In the genomic region with DNA sequence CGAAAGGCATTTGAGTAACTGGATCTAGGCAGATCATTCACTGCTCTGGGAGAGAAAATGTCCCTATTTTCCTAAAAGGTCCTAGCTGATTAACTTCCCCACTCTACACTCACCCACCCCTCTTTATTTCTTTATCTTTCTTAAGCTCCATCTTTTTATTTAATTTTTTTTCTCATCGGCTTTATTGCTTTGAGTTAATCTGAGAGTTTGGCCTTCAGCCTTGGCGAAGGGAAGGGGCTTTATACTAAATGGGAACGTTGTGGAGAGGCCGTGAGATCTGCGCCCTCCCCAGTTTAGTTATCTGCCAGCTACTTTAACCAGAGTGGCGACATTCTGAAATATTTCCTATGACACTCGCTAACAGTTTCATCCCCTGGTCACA, we compare ENCODE assay signal across 16 cellular contexts. TPM values are rescaled to one million over a fixed set of nuclear protein-coding genes. Genes with fewer than 3 reads are reported as not detected.
DNase-seq lines count a peak whose midpoint lies in the region; ATAC-seq and TF ChIP-seq lines count a peak whose summit lies in the region.
"Had no signal": no experiment of that assay in that cellular context is flagged by ENCODE, and none has a peak within 500 bp of the region (broad histone marks: within the 10 kb centered on the region; RNA-seq: fewer than 3 reads in every experiment).

No MANE protein-coding gene starts in this region.

- H3K4me3 ChIP-seq in breast epithelium (peak overlapping the region in 1 of 3 donors; percentile 71), iPS-18c (ENCODE audit: insufficient read depth, low read depth, low read length) (peak overlapping the region; percentile 56), smooth muscle cell (peak overlapping the region; percentile 39)

- POLR2A ChIA-PET in MCF 10A (lab: Yijun Ruan, JAX) = no interaction called here

- H3K4me3 Mint-ChIP-seq in MCF 10A (ENCODE audit: unreplicated experiment) = no peak overlapping the region
- H3K4me3 Mint-ChIP-seq in activated T-helper 1 cell treated with anti-CD3 and anti-CD28 coated beads, Interleukin-12 subunit alpha, Interleukin-12 subunit beta, Interleukin-2, Interleukin-4 antibody, amounts not matched to agents 30 ng/mL and 10 ng/mL and 1 ng/mL, durations not matched to agents 14 hours and 24 hours and 36 hours = no peak overlapping the region
- H3K4me3 Mint-ChIP-seq: T-helper 2 cell treated with Interferon-gamma antibody and Interleukin-4, amounts not matched to agents 5 μg/mL and 100 μg/mL, for 36 hours had no signal

- peaks cover 0 to 4% of the 10 kb centered on the region in 2 donors for H3K4me1 ChIP-seq in breast epithelium
- H3K4me1 ChIP-seq in smooth muscle cell (ENCODE audit: low read depth) = peaks cover 24% of the 10 kb centered on the region

- no peaks in the 10 kb centered on the region for H3K27me3 Mint-ChIP-seq in MCF 10A (ENCODE audit: insufficient read depth, unreplicated experiment)
- peaks cover 40% of the 10 kb centered on the region for H3K27me3 Mint-ChIP-seq in activated T-helper 1 cell treated with anti-CD3 and anti-CD28 coated beads, Interleukin-12 subunit alpha, Interleukin-12 subunit beta, Interleukin-2, Interleukin-4 antibody, amounts not matched to agents 30 ng/mL and 10 ng/mL and 1 ng/mL, durations not matched to agents 14 hours and 24 hours and 36 hours (ENCODE audit: insufficient read depth)

- 37% methylated on average over 8 of the region's 8 CpGs for WGBS in smooth muscle cell (ENCODE audit: low lambda C conversion rate)

- TF ChIP-seq CTCF in breast epithelium (IDR thresholded peaks at IDR 0.05) (no peak), MCF 10A (IDR thresholded peaks at IDR 0.05; ENCODE audit: unreplicated experiment) (no peak), smooth muscle cell (IDR thresholded peaks at IDR 0.05; ENCODE audit: borderline replicate concordance, insufficient read depth, poor library complexity, severe bottlenecking) (no peak)

- no peaks in the 10 kb centered on the region for H3K36me3 Mint-ChIP-seq in MCF 10A (ENCODE audit: insufficient read depth, unreplicated experiment)
- H3K36me3 Mint-ChIP-seq in activated T-helper 1 cell treated with anti-CD3 and anti-CD28 coated beads, Interleukin-12 subunit alpha, Interleukin-12 subunit beta, Interleukin-2, Interleukin-4 antibody, amounts not matched to agents 30 ng/mL and 10 ng/mL and 1 ng/mL, durations not matched to agents 14 hours and 24 hours and 36 hours (ENCODE audit: low read depth) = no peaks in the 10 kb centered on the region

- H4K20me1 ChIP-seq in smooth muscle cell (ENCODE audit: low read depth) = no peaks in the 10 kb centered on the region

- TF ChIP-seq POLR2A in breast epithelium (IDR thresholded peaks at IDR 0.05) = no peak
- TF ChIP-seq POLR2A in erythroblast (IDR thresholded peaks at IDR 0.05; ENCODE audit: low read length) = no peak

- no TSS peak for BruUV-seq in MCF 10A (replicated peaks; lab: Mats Ljungman, UMichigan)

- no peak overlapping the region for H3K9ac ChIP-seq in smooth muscle cell (ENCODE audit: low read depth)

- no peak overlapping the region for H3K27ac Mint-ChIP-seq in MCF 10A (ENCODE audit: low read depth, unreplicated experiment)
- peak overlapping the region; percentile 21 for H3K27ac Mint-ChIP-seq in activated T-helper 1 cell treated with anti-CD3 and anti-CD28 coated beads, Interleukin-12 subunit alpha, Interleukin-12 subunit beta, Interleukin-2, Interleukin-4 antibody, amounts not matched to agents 30 ng/mL and 10 ng/mL and 1 ng/mL, durations not matched to agents 14 hours and 24 hours and 36 hours
- H3K27ac Mint-ChIP-seq: T-helper 2 cell treated with Interferon-gamma antibody and Interleukin-4, amounts not matched to agents 5 μg/mL and 100 μg/mL, for 36 hours had no signal

- intact Hi-C loops in breast epithelium (cut with DNase I; ENCODE audit: low total_unique reads) = no loop called here
- intact Hi-C loops in MCF 10A (cut with micrococcal nuclease) = no loop called here
- intact Hi-C loops in activated T-helper 1 cell treated with anti-CD3 and anti-CD28 coated beads, Interleukin-12 subunit alpha, Interleukin-12 subunit beta, Interleukin-2, Interleukin-4 antibody, amounts not matched to agents 30 ng/mL and 10 ng/mL and 1 ng/mL, durations not matched to agents 14 hours and 24 hours and 36 hours (cut with micrococcal nuclease) = no loop called here

- DNase-seq in breast epithelium (ENCODE audit: low spot score in 2 of 2) (no peak), MCF 10A (ENCODE audit: unreplicated experiment) (no peak), smooth muscle cell (lab: John Stamatoyannopoulos, UW; ENCODE audit: unreplicated experiment) (no peak), erythroblast (lab: John Stamatoyannopoulos, UW) (no peak)
- DNase-seq in activated T-helper 1 cell treated with anti-CD3 and anti-CD28 coated beads, Interleukin-12 subunit alpha, Interleukin-12 subunit beta, Interleukin-2, Interleukin-4 antibody, amounts not matched to agents 30 ng/mL and 10 ng/mL and 1 ng/mL, durations not matched to agents 14 hours and 24 hours and 36 hours (ENCODE audit: low spot score) = no peak
- no peak for DNase-seq in NK-92 treated with Interleukin-12 subunit alpha and Interleukin-12 subunit beta, amount 100 ng/mL, for 24 hours (lab: John Stamatoyannopoulos, UW)
- DNase-seq: activated CD4-positive, alpha-beta T cell treated with anti-CD3 and anti-CD28 coated beads for 4 hours; central memory CD4-positive, alpha-beta T cell; Right ventricle myocardium superior; stimulated activated CD4-positive, alpha-beta T cell treated with anti-CD3 and anti-CD28 coated beads, Interleukin-4, amount 100 ng/mL, for 1 hour; trophoblast cell had no signal

- H3F3A ChIP-seq in smooth muscle cell (ENCODE audit: low read depth) = no peaks in the 10 kb centered on the region

- no peaks in the 10 kb centered on the region for H3K9me3 Mint-ChIP-seq in MCF 10A (ENCODE audit: unreplicated experiment)
- no peaks in the 10 kb centered on the region for H3K9me3 Mint-ChIP-seq in activated T-helper 1 cell treated with anti-CD3 and anti-CD28 coated beads, Interleukin-12 subunit alpha, Interleukin-12 subunit beta, Interleukin-2, Interleukin-4 antibody, amounts not matched to agents 30 ng/mL and 10 ng/mL and 1 ng/mL, durations not matched to agents 14 hours and 24 hours and 36 hours
- H3K9me3 Mint-ChIP-seq: T-helper 2 cell treated with Interferon-gamma antibody and Interleukin-4, amounts not matched to agents 5 μg/mL and 100 μg/mL, for 36 hours had no signal

- H3K4me1 Mint-ChIP-seq in MCF 10A (ENCODE audit: insufficient read depth, unreplicated experiment) = no peaks in the 10 kb centered on the region
- no peaks in the 10 kb centered on the region for H3K4me1 Mint-ChIP-seq in activated T-helper 1 cell treated with anti-CD3 and anti-CD28 coated beads, Interleukin-12 subunit alpha, Interleukin-12 subunit beta, Interleukin-2, Interleukin-4 antibody, amounts not matched to agents 30 ng/mL and 10 ng/mL and 1 ng/mL, durations not matched to agents 14 hours and 24 hours and 36 hours (ENCODE audit: low read depth)

- CTCF ChIA-PET in MCF 10A (lab: Yijun Ruan, JAX) = interaction anchor here (0.6 to 1.2 kb wide), 5 partner anchors 11 to 502 kb away, joined by 3 read pairs; no protein-coding TSS in a partner anchor

- H3K27me3 ChIP-seq in breast epithelium (peaks cover 0 to 22% of the 10 kb centered on the region in 2 donors), smooth muscle cell (ENCODE audit: low read depth) (peaks cover 95% of the 10 kb centered on the region)

- peak overlapping the region; percentile 52 to 75 for H3K27ac ChIP-seq in breast epithelium
- no peak overlapping the region for H3K27ac ChIP-seq in smooth muscle cell (ENCODE audit: low read depth)

- no peak overlapping the region for H3K4me2 ChIP-seq in smooth muscle cell

- no peak for ATAC-seq in GM18867 (IDR thresholded peaks at IDR 0.05; ENCODE audit: unreplicated experiment)
- ATAC-seq: sciatic nerve had no signal

- no peaks in the 10 kb centered on the region for H3K79me2 ChIP-seq in smooth muscle cell (ENCODE audit: low read depth)

- no peaks in the 10 kb centered on the region for H3K36me3 ChIP-seq in breast epithelium
- H3K36me3 ChIP-seq in smooth muscle cell (ENCODE audit: low read depth) = no peaks in the 10 kb centered on the region

- H2AFZ ChIP-seq in smooth muscle cell (ENCODE audit: low read depth) = no peak overlapping the region

- H3K9me3 ChIP-seq in breast epithelium (no peaks in the 10 kb centered on the region), iPS-18c (ENCODE audit: control insufficient read depth, insufficient read depth, low read length) (no peaks in the 10 kb centered on the region), smooth muscle cell (replicated peaks; ENCODE audit: low read depth) (no peaks in the 10 kb centered on the region)

RNA-seq across cellular contexts. Expression of gene TOX3, which starts 0.9 kb away (rescaled TPM):
- total RNA-seq in breast epithelium (1 to 10 TPM in 2 of 3 donors, not detected in 1; 6.9 to 9.2 TPM), MCF 10A (2022) (not detected in 2 replicates), smooth muscle cell (0.18 and 0.22 TPM in 2 replicates)
- total RNA-seq in activated T-helper 1 cell treated with anti-CD3 and anti-CD28 coated beads, Interleukin-12 subunit alpha, Interleukin-12 subunit beta, Interleukin-2, Interleukin-4 antibody, amounts not matched to agents 30 ng/mL and 10 ng/mL and 1 ng/mL, durations not matched to agents 14 hours and 24 hours and 36 hours = not detected in 2 replicates
- polyA plus RNA-seq in smooth muscle cell = 0.49 and 1.1 TPM in 2 replicates
- total RNA-seq: myocyte, Right ventricle myocardium superior had no signal
